21 cellular contexts compared by ENCODE assay signal in the genomic region with DNA sequence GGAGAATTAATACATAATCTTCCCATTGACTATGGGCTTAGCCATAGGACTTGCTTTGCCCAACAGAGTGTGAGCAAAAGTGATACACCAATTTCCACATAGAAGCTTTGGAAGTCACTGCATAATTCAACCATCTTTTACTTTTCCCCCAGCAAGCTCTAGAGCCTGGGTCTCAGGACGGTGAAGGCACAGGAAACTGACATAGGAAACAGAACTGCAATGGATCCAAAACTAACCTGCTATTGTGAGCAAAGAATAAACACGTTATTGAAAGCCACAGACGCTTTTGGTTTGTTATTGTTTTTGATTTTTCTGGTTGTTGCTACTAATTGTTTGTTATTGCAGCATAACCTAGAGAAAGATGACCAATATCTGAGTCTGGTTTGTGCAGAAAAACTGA. TPM values are rescaled to one million over a fixed set of nuclear protein-coding genes. Genes with fewer than 3 reads are reported as not detected.
A peak's percentile ranks its signal among the peaks of the same experiment; 100 is the strongest.
DNase-seq lines count a peak whose midpoint lies in the region; ATAC-seq, FAIRE-seq and TF ChIP-seq lines count a peak whose summit lies in the region.
"Had no signal": no experiment of that assay in that cellular context is flagged by ENCODE, and none has a peak within 500 bp of the region (broad histone marks: within the 10 kb centered on the region; RNA-seq: fewer than 3 reads in every experiment).

No MANE protein-coding gene starts in this region.

- TF ChIP-seq POLR2A in A549 (IDR thresholded peaks at IDR 0.05; ENCODE audit: low read length) (no peak), endothelial cell of umbilical vein (IDR thresholded peaks at IDR 0.05; ENCODE audit: low read depth, low read length) (no peak), thyroid gland (IDR thresholded peaks at IDR 0.05) (no peak)

- H3K9ac ChIP-seq in PC-3 (ENCODE audit: low read length) (no peak overlapping the region), endothelial cell of umbilical vein (replicated peaks; ENCODE audit: extremely low read depth, insufficient read depth, low read length) (peak overlapping the region; percentile 82), neural cell (ENCODE audit: low read length) (no peak overlapping the region)

- TF ChIP-seq RAD21 in A549 (conservative IDR thresholded peaks at IDR 0.05 in 1 of 2, IDR thresholded peaks at IDR 0.05 in 1 of 2), result no peak
- no peak for TF ChIP-seq RAD21 in neural cell (conservative IDR thresholded peaks at IDR 0.05)

- H3K27me3 ChIP-seq in PC-3 (ENCODE audit: low read length) (no peaks in the 10 kb centered on the region), endothelial cell of umbilical vein (ENCODE audit: control insufficient read depth in 2 of 2, insufficient read depth in 2 of 2, low read length in 2 of 2) (no peaks in the 10 kb centered on the region), neural cell (ENCODE audit: insufficient read depth, low read depth, low read length) (no peaks in the 10 kb centered on the region), thyroid gland (no peaks in the 10 kb centered on the region)
- H3K27me3 ChIP-seq: foreskin keratinocyte had no signal

- H3K4me2 ChIP-seq in A549 (no peak overlapping the region), PC-3 (ENCODE audit: low read length) (peak overlapping the region; percentile 67; the same call in 1 of the 2 replicates), endothelial cell of umbilical vein (ENCODE audit: insufficient read depth, low read length) (peak overlapping the region; percentile 78), neural cell (ENCODE audit: low read length) (no peak overlapping the region)

- ATAC-seq in A549, result no peak
- no peak for ATAC-seq in PC-3
- no peak for ATAC-seq in activated T-helper 17 cell treated with anti-CD3 and anti-CD28 coated beads, Interleukin-2, amount 50 U/mL, for 72 hours (replicated peaks)
- ATAC-seq in HG03159 (IDR thresholded peaks at IDR 0.05; ENCODE audit: unreplicated experiment), result no peak
- ATAC-seq: activated CD4-positive, alpha-beta T cell treated with anti-CD3 and anti-CD28 coated beads for 36 hours; foreskin keratinocyte had no signal

- H4K20me1 ChIP-seq in PC-3 (ENCODE audit: low read length) (no peaks in the 10 kb centered on the region), endothelial cell of umbilical vein (replicated peaks; ENCODE audit: control insufficient read depth, extremely low read depth, insufficient read depth, low read length) (no peaks in the 10 kb centered on the region), neural cell (ENCODE audit: insufficient read depth) (no peaks in the 10 kb centered on the region)

- no peaks in the 10 kb centered on the region for H3K79me2 ChIP-seq in PC-3 (ENCODE audit: low read length)
- H3K79me2 ChIP-seq in endothelial cell of umbilical vein (ENCODE audit: control insufficient read depth, insufficient read depth, low read length), result no peaks in the 10 kb centered on the region
- H3K79me2 ChIP-seq in neural cell (replicated peaks; ENCODE audit: insufficient read depth, low read length), result no peaks in the 10 kb centered on the region

- no peaks in the 10 kb centered on the region for H3K9me2 ChIP-seq in PC-3 (replicated peaks; ENCODE audit: low read length)
- no peaks in the 10 kb centered on the region for H3K9me2 ChIP-seq in neural cell (ENCODE audit: insufficient read depth, low read length)

- no peak overlapping the region for H3K4me3 Mint-ChIP-seq in activated T-helper 17 cell treated with anti-CD3 and anti-CD28 coated beads, Interleukin-2, amount 50 U/mL, for 72 hours
- H3K4me3 Mint-ChIP-seq: activated CD4-positive, alpha-beta T cell treated with anti-CD3 and anti-CD28 coated beads for 36 hours had no signal

- BruUV-seq in PC-3 (replicated peaks; lab: Mats Ljungman, UMichigan), result no TSS peak
- BruUV-seq in endothelial cell of umbilical vein (replicated peaks; lab: Mats Ljungman, UMichigan), result no TSS peak

- peaks cover 6% of the 10 kb centered on the region for H3K4me1 Mint-ChIP-seq in activated T-helper 17 cell treated with anti-CD3 and anti-CD28 coated beads, Interleukin-2, amount 50 U/mL, for 72 hours

- CTCF ChIA-PET in A549 (lab: Yijun Ruan, JAX), result no interaction called here
- CTCF ChIA-PET in PC-3 (lab: Charles Lee), result no interaction called here
- CTCF ChIA-PET in endothelial cell of umbilical vein (lab: Charles Lee), result interaction anchor here (1.0 to 3.8 kb wide), 3 partner anchors 14 to 108 kb away, joined by 3 to 18 read pairs (median 3); no protein-coding TSS in a partner anchor

- H3K36me3 Mint-ChIP-seq in activated T-helper 17 cell treated with anti-CD3 and anti-CD28 coated beads, Interleukin-2, amount 50 U/mL, for 72 hours (ENCODE audit: low read depth), result no peaks in the 10 kb centered on the region

- no peak for FAIRE-seq in A549 (lab: Jason Lieb, UNC)
- FAIRE-seq in endothelial cell of umbilical vein (lab: Jason Lieb, UNC), result peak; percentile 84
- FAIRE-seq: endometrium, GM12891 had no signal

- intact Hi-C loops in PC-3 (cut with micrococcal nuclease), result loop anchor here (5.0 to 10.0 kb wide), 4 partner anchors 49 to 151 kb away; a partner anchor contains a TSS
- intact Hi-C loops in endothelial cell of umbilical vein (cut with micrococcal nuclease), result loop anchor here (1.0 kb wide), 1 partner anchor 8 kb away; no protein-coding TSS in a partner anchor
- intact Hi-C loops in thyroid gland (cut with DNase I), result no loop called here

- WGBS in A549 (ENCODE audit: missing lambda C conversion rate), result 82% methylated on average over 3 of the region's 3 CpGs
- WGBS in thyroid gland, 2 donors, result 78 to 85% methylated on average over 3 of the region's 3 CpGs

- no peaks in the 10 kb centered on the region for H3K9me1 ChIP-seq in endothelial cell of umbilical vein (replicated peaks; ENCODE audit: control insufficient read depth, extremely low read depth, insufficient read depth, low read length)

- peak overlapping the region; percentile 73 to 79; a peak in 3 of 6 replicates for H3K27ac ChIP-seq in A549
- peak overlapping the region; percentile 86 for H3K27ac ChIP-seq in PC-3 (ENCODE audit: low read length)
- peak overlapping the region; percentile 95 for H3K27ac ChIP-seq in endothelial cell of umbilical vein (ENCODE audit: insufficient read depth, low read depth, low read length)
- peak overlapping the region; percentile 69 for H3K27ac ChIP-seq in neural cell (ENCODE audit: low read length)
- H3K27ac ChIP-seq in thyroid gland, result no peak overlapping the region
- H3K27ac ChIP-seq: C4-2B had no signal

- no peak overlapping the region for H3K4me3 ChIP-seq in A549
- no peak overlapping the region for H3K4me3 ChIP-seq in PC-3 (ENCODE audit: low read length)
- H3K4me3 ChIP-seq in endothelial cell of umbilical vein (replicated peaks in 1 of 3; ENCODE audit: insufficient read depth in 1 of 3, low read depth in 1 of 3, low read length in 3 of 3), result no peak overlapping the region
- H3K4me3 ChIP-seq in neural cell (ENCODE audit: low read length), result no peak overlapping the region
- no peak overlapping the region for H3K4me3 ChIP-seq in thyroid gland (replicated peaks in 1 of 3)

- no peaks in the 10 kb centered on the region for H3K27me3 Mint-ChIP-seq in activated T-helper 17 cell treated with anti-CD3 and anti-CD28 coated beads, Interleukin-2, amount 50 U/mL, for 72 hours
- H3K27me3 Mint-ChIP-seq: activated CD4-positive, alpha-beta T cell treated with anti-CD3 and anti-CD28 coated beads for 36 hours had no signal

- TF ChIP-seq CTCF in A549 (IDR thresholded peaks at IDR 0.05), result no peak
- no peak for TF ChIP-seq CTCF in PC-3 (conservative IDR thresholded peaks at IDR 0.05; ENCODE audit: low read depth, low read length)
- no peak for TF ChIP-seq CTCF in endothelial cell of umbilical vein (IDR thresholded peaks at IDR 0.05; ENCODE audit: extremely low read depth in 1 of 2, insufficient read depth in 1 of 2, low read depth in 1 of 2, low read length in 2 of 2)
- no peak for TF ChIP-seq CTCF in neural cell (IDR thresholded peaks at IDR 0.05; ENCODE audit: poor library complexity, severe bottlenecking)
- TF ChIP-seq CTCF in thyroid gland (IDR thresholded peaks at IDR 0.05), result no peak

- H3F3A ChIP-seq in PC-3 (ENCODE audit: low read length, unreplicated experiment), result no peaks in the 10 kb centered on the region
- no peaks in the 10 kb centered on the region for H3F3A ChIP-seq in neural cell (ENCODE audit: insufficient read depth, low read length, poor library complexity, severe bottlenecking)

- no peaks in the 10 kb centered on the region for H3K9me3 Mint-ChIP-seq in activated T-helper 17 cell treated with anti-CD3 and anti-CD28 coated beads, Interleukin-2, amount 50 U/mL, for 72 hours

- DNase-seq in A549 (ENCODE audit: low read depth in 1 of 2, low spot score in 1 of 2) (no peak), PC-3 (no peak), endothelial cell of umbilical vein (ENCODE audit: low read depth, low spot score) (peak; percentile 58), iPS-NIHi7 (ENCODE audit: extremely low spot score) (no peak), thyroid gland (no peak)
- DNase-seq: ACHN; activated CD4-positive, alpha-beta T cell treated with anti-CD3 and anti-CD28 coated beads for 36 hours; activated CD8-positive, alpha-beta memory T cell treated with anti-CD3 and anti-CD28 coated beads, Interleukin-2, amount 50 U/mL, for 48 hours; activated naive CD4-positive, alpha-beta T cell; foreskin keratinocyte; NCI-H1436; NCI-H774; stimulated activated CD4-positive, alpha-beta T cell treated with anti-CD3 and anti-CD28 coated beads, Interleukin-2, amount 100 ng/mL, for 48 hours; substantia nigra had no signal

- H3K36me3 ChIP-seq in PC-3 (ENCODE audit: low read depth, low read length), result no peaks in the 10 kb centered on the region
- H3K36me3 ChIP-seq in endothelial cell of umbilical vein (ENCODE audit: control insufficient read depth in 2 of 2, extremely low read depth in 1 of 2, insufficient read depth in 2 of 2, low read length in 2 of 2), result no peaks in the 10 kb centered on the region
- H3K36me3 ChIP-seq in neural cell (ENCODE audit: insufficient read depth, low read length), result no peaks in the 10 kb centered on the region
- H3K36me3 ChIP-seq in thyroid gland, result no peaks in the 10 kb centered on the region

- POLR2A ChIA-PET in A549 (lab: Yijun Ruan, JAX) (interaction anchor here (1.3 kb wide), 2 partner anchors 125 to 154 kb away, joined by 4 to 10 read pairs; a partner anchor contains a TSS), PC-3 (lab: Charles Lee; ENCODE audit: unreplicated experiment) (no interaction called here), endothelial cell of umbilical vein (lab: Charles Lee) (interaction anchor here (0.5 to 1.0 kb wide), 2 partner anchors 14 to 237 kb away, joined by 4 to 6 read pairs; no protein-coding TSS in a partner anchor)

- no peak overlapping the region for H3K27ac Mint-ChIP-seq in activated T-helper 17 cell treated with anti-CD3 and anti-CD28 coated beads, Interleukin-2, amount 50 U/mL, for 72 hours
- H3K27ac Mint-ChIP-seq: activated CD4-positive, alpha-beta T cell treated with anti-CD3 and anti-CD28 coated beads for 36 hours had no signal

- H3K4me1 ChIP-seq in A549 (peaks cover 23% of the 10 kb centered on the region), PC-3 (ENCODE audit: insufficient read depth, low read length) (peaks cover 32% of the 10 kb centered on the region), endothelial cell of umbilical vein (ENCODE audit: control insufficient read depth, extremely low read depth, insufficient read depth, low read length) (peaks cover 45% of the 10 kb centered on the region), thyroid gland (no peaks in the 10 kb centered on the region)

- no peak for TF ChIP-seq EP300 in A549 (IDR thresholded peaks at IDR 0.05)
- TF ChIP-seq EP300 in neural cell (conservative IDR thresholded peaks at IDR 0.05; ENCODE audit: poor library complexity, severe bottlenecking), result no peak

- H3K9me3 ChIP-seq in A549, result no peaks in the 10 kb centered on the region
- H3K9me3 ChIP-seq in PC-3 (ENCODE audit: low read length), result no peaks in the 10 kb centered on the region
- H3K9me3 ChIP-seq in endothelial cell of umbilical vein (replicated peaks; ENCODE audit: control insufficient read depth, insufficient read depth, low read length), result no peaks in the 10 kb centered on the region
- H3K9me3 ChIP-seq in neural cell (ENCODE audit: low read length), result no peaks in the 10 kb centered on the region
- H3K9me3 ChIP-seq in thyroid gland, result no peaks in the 10 kb centered on the region

- H2AFZ ChIP-seq in PC-3 (ENCODE audit: low read length) (no peak overlapping the region), endothelial cell of umbilical vein (ENCODE audit: low read depth, low read length) (peak overlapping the region; percentile 56), neural cell (ENCODE audit: low read depth, low read length) (no peak overlapping the region)

- dilution Hi-C loops in endothelial cell of umbilical vein (cut with MboI; ENCODE audit: extremely low pct_ligation_motif_present, low sequenced_read_pairs), result no loop called here

RNA-seq across cellular contexts. Expression of a gene that starts 53.0 kb away (rescaled TPM):
- polyA plus RNA-seq in A549 (2011; rRNA removed) (0.28 and 0.40 TPM in 2 replicates), A549 (2017; fragmentation: RNase III; extraction: RNeasy Plus Mini Kit Qiagen cat#74134 plus additional on column Dnase treatment) (0.04 to 0.08 TPM (median 0.08 TPM) in 3 replicates), endothelial cell of umbilical vein (3.6 and 4.6 TPM in 2 replicates), neural cell (7.1 and 8.7 TPM in 2 replicates)
- 0.03 and 0.04 TPM in 2 replicates for polyA plus RNA-seq in A549 (2012; cell fraction: cytosol; rRNA removed)
- 0.13 and 0.17 TPM in 2 replicates for polyA plus RNA-seq in A549 (2012; cell fraction: nucleus; rRNA removed)
- polyA minus RNA-seq in A549 (2011; rRNA and poly(A)+ RNA removed), result 0.41 and 0.63 TPM in 2 replicates
- total RNA-seq in PC-3 (2014; rRNA removed) (0.80 TPM in 1 of 2 replicates, not detected in the other), endothelial cell of umbilical vein (2.7 and 3.0 TPM in 2 replicates), thyroid gland (10 to 100 TPM; 13.4 to 31.0 (median 19.7) TPM)
- 2.5 and 3.6 TPM in 2 replicates for polyA plus RNA-seq in endothelial cell of umbilical vein (2011; cell fraction: cytosol; rRNA removed)
- polyA plus RNA-seq in endothelial cell of umbilical vein (2011; cell fraction: nucleus; rRNA removed), result 8.7 and 9.2 TPM in 2 replicates
- 1.3 and 1.5 TPM in 2 replicates for polyA plus RNA-seq in endothelial cell of umbilical vein (2012)
- polyA minus RNA-seq in endothelial cell of umbilical vein (8.7 and 11.7 TPM in 2 replicates), neural cell (9.7 and 10.5 TPM in 2 replicates)
- not detected for polyA minus RNA-seq in endothelial cell of umbilical vein (2011; cell fraction: cytosol; rRNA and poly(A)+ RNA removed)
- polyA minus RNA-seq in endothelial cell of umbilical vein (2011; cell fraction: nucleus; rRNA and poly(A)+ RNA removed), result 13.3 and 19.8 TPM in 2 replicates
- under 1 TPM; 0.41 to 0.45 TPM for total RNA-seq in activated T-helper 17 cell treated with anti-CD3 and anti-CD28 coated beads, Interleukin-2, amount 50 U/mL, for 72 hours
- total RNA-seq: HT-29 had no signal

Comparison
In these comparisons a context has a peak if more than half of its experiments do, and no peak if none do; other contexts are left out.
1. H3K27ac ChIP-seq: peak in A549 (2 of 2), PC-3 (single experiment), endothelial cell of umbilical vein (single experiment) and neural cell (single experiment); none in thyroid gland (0 of 3).
2. H3K4me2 ChIP-seq: peak in PC-3 (single experiment) and endothelial cell of umbilical vein (single experiment); none in A549 (single experiment) and neural cell (single experiment).